Comparison of ENCODE assay signal across 1 cellular context in the genomic region with DNA sequence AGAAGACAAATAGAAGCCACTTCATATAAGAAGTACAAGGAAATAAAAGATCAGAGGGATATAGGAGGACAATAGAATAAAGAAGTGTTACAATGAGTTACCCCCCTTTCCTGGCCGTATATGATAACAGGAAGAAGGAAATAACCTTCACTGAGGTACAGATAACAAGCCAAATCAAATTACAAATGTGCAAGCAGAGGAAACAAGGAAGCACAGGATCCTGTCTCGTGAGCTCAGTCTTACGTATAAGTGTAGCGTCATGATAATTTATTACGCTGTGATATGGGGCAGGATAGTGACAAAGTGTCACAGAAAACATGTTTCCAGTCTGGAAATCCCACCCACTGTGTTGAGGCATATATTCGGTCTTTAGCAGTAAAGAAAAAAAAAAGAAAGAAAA.
TF ChIP-seq lines count a peak whose summit lies in the region.

No MANE protein-coding gene starts in this region.

TF ChIP-seq in SK-N-SH, 30 proteins besides CTCF, POLR2A, EP300 and RAD21 (continued from another document):
- TF ChIP-seq, protein P1, sequence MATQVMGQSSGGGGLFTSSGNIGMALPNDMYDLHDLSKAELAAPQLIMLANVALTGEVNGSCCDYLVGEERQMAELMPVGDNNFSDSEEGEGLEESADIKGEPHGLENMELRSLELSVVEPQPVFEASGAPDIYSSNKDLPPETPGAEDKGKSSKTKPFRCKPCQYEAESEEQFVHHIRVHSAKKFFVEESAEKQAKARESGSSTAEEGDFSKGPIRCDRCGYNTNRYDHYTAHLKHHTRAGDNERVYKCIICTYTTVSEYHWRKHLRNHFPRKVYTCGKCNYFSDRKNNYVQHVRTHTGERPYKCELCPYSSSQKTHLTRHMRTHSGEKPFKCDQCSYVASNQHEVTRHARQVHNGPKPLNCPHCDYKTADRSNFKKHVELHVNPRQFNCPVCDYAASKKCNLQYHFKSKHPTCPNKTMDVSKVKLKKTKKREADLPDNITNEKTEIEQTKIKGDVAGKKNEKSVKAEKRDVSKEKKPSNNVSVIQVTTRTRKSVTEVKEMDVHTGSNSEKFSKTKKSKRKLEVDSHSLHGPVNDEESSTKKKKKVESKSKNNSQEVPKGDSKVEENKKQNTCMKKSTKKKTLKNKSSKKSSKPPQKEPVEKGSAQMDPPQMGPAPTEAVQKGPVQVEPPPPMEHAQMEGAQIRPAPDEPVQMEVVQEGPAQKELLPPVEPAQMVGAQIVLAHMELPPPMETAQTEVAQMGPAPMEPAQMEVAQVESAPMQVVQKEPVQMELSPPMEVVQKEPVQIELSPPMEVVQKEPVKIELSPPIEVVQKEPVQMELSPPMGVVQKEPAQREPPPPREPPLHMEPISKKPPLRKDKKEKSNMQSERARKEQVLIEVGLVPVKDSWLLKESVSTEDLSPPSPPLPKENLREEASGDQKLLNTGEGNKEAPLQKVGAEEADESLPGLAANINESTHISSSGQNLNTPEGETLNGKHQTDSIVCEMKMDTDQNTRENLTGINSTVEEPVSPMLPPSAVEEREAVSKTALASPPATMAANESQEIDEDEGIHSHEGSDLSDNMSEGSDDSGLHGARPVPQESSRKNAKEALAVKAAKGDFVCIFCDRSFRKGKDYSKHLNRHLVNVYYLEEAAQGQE (IDR thresholded peaks at IDR 0.05; ENCODE audit: low read depth, low read length), result no peak
- TF ChIP-seq, protein P2, sequence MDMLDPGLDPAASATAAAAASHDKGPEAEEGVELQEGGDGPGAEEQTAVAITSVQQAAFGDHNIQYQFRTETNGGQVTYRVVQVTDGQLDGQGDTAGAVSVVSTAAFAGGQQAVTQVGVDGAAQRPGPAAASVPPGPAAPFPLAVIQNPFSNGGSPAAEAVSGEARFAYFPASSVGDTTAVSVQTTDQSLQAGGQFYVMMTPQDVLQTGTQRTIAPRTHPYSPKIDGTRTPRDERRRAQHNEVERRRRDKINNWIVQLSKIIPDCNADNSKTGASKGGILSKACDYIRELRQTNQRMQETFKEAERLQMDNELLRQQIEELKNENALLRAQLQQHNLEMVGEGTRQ (IDR thresholded peaks at IDR 0.05; ENCODE audit: borderline replicate concordance, low read depth, low read length), result no peak
- TF ChIP-seq, protein P3, sequence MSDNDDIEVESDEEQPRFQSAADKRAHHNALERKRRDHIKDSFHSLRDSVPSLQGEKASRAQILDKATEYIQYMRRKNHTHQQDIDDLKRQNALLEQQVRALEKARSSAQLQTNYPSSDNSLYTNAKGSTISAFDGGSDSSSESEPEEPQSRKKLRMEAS (IDR thresholded peaks at IDR 0.05; ENCODE audit: low read depth), result no peak
- TF ChIP-seq MEF2A (IDR thresholded peaks at IDR 0.05; ENCODE audit: borderline replicate concordance, low read depth) (no peak), EZH2phosphoT487 (IDR thresholded peaks at IDR 0.05; ENCODE audit: borderline replicate concordance, low read depth) (no peak), POLR2AphosphoS5 (IDR thresholded peaks at IDR 0.05; ENCODE audit: low read depth, low read length) (no peak)
- TF ChIP-seq, protein P4, sequence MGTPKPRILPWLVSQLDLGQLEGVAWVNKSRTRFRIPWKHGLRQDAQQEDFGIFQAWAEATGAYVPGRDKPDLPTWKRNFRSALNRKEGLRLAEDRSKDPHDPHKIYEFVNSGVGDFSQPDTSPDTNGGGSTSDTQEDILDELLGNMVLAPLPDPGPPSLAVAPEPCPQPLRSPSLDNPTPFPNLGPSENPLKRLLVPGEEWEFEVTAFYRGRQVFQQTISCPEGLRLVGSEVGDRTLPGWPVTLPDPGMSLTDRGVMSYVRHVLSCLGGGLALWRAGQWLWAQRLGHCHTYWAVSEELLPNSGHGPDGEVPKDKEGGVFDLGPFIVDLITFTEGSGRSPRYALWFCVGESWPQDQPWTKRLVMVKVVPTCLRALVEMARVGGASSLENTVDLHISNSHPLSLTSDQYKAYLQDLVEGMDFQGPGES (IDR thresholded peaks at IDR 0.05; ENCODE audit: low read depth, low read length), result no peak
- TF ChIP-seq, protein P5, sequence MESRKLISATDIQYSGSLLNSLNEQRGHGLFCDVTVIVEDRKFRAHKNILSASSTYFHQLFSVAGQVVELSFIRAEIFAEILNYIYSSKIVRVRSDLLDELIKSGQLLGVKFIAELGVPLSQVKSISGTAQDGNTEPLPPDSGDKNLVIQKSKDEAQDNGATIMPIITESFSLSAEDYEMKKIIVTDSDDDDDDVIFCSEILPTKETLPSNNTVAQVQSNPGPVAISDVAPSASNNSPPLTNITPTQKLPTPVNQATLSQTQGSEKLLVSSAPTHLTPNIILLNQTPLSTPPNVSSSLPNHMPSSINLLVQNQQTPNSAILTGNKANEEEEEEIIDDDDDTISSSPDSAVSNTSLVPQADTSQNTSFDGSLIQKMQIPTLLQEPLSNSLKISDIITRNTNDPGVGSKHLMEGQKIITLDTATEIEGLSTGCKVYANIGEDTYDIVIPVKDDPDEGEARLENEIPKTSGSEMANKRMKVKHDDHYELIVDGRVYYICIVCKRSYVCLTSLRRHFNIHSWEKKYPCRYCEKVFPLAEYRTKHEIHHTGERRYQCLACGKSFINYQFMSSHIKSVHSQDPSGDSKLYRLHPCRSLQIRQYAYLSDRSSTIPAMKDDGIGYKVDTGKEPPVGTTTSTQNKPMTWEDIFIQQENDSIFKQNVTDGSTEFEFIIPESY (IDR thresholded peaks at IDR 0.05; ENCODE audit: borderline replicate concordance, low read depth), result no peak
